8 cellular contexts compared by ENCODE assay signal in genomic region chr9:112097712-112098688, GRCh38.
DNase-seq lines count a peak whose midpoint lies in the region; ATAC-seq, FAIRE-seq and TF ChIP-seq lines count a peak whose summit lies in the region.

No MANE protein-coding gene starts in this region.

- ATAC-seq in GM21390 (IDR thresholded peaks at IDR 0.05; ENCODE audit: unreplicated experiment) (peak; percentile 62), T-helper 17 cell (peak; percentile 91), HG03159 (IDR thresholded peaks at IDR 0.05; ENCODE audit: unreplicated experiment) (no peak)

- DNase-seq in AG10803 (ENCODE audit: low read depth) (peak; percentile 73), NCI-H1436 treated with DMSO at 0.1 percent for 48 hours (lab: John Stamatoyannopoulos, UW) (peak; percentile 17), T-helper 17 cell (peak; percentile 38 to 57 (median 41)), anterior cingulate cortex (lab: John Stamatoyannopoulos, UW) (peak in 30 of 58 donors; percentile 4 to 55 (median 27)), hepatic stellate cell (ENCODE audit: low spot score) (peak; percentile 47), small intestine (peak; percentile 74)

- H3K9me3 ChIP-seq in T-helper 17 cell (ENCODE audit: control insufficient read depth, low read length, poor library complexity, severe bottlenecking) (no peaks in the 10 kb centered on the region), small intestine (ENCODE audit: control insufficient read depth, low read depth) (no peaks in the 10 kb centered on the region)

- H3K4me3 ChIP-seq in AG10803 (ENCODE audit: low read length) = no peak overlapping the region
- no peak overlapping the region for H3K4me3 ChIP-seq in small intestine (ENCODE audit: low read depth in 1 of 2, low read length in 2 of 2)

- peaks cover 7% of the 10 kb centered on the region for H3K36me3 Mint-ChIP-seq in T-helper 17 cell (ENCODE audit: low read depth)

- H3K36me3 ChIP-seq in small intestine (ENCODE audit: control insufficient read depth in 2 of 2, insufficient read depth in 2 of 2, low read length in 2 of 2) = no peaks in the 10 kb centered on the region

- peak; percentile 91 for TF ChIP-seq CTCF in AG10803 (conservative IDR thresholded peaks at IDR 0.05; ENCODE audit: low read length)

- WGBS in small intestine, 3 donors = 78 to 79% (median 78%) methylated on average over 15 of the region's 15 CpGs

- H3K4me1 ChIP-seq in small intestine (ENCODE audit: control insufficient read depth in 2 of 2, insufficient read depth in 1 of 2, low read depth in 1 of 2, low read length in 1 of 2) = no peaks in the 10 kb centered on the region

- H3K27me3 ChIP-seq in small intestine (ENCODE audit: control insufficient read depth in 2 of 2, insufficient read depth in 2 of 2, low read length in 2 of 2) = no peaks in the 10 kb centered on the region

- no peaks in the 10 kb centered on the region for H3K27me3 Mint-ChIP-seq in T-helper 17 cell

- H3K4me1 Mint-ChIP-seq in T-helper 17 cell = peaks cover 20% of the 10 kb centered on the region

- H3K27ac ChIP-seq in small intestine (ENCODE audit: low read depth in 1 of 2, low read length in 1 of 2) = no peak overlapping the region

- H3K4me3 Mint-ChIP-seq in T-helper 17 cell = no peak overlapping the region

- no peak for FAIRE-seq in small intestine (lab: Jason Lieb, UNC)

- H3K27ac Mint-ChIP-seq in T-helper 17 cell = no peak overlapping the region

Comparison
In these comparisons a context has a peak if more than half of its experiments do, and no peak if none do; other contexts are left out.
1. DNase-seq: peak in every context shown above with its lines; median percentile 74 in small intestine; 73 in AG10803; 47 in hepatic stellate cell; 41 in T-helper 17 cell; 27 in anterior cingulate cortex; 17 in NCI-H1436 treated with DMSO at 0.1 percent for 48 hours.